Comparison of ENCODE assay signal across 8 cellular contexts in the genomic region with DNA sequence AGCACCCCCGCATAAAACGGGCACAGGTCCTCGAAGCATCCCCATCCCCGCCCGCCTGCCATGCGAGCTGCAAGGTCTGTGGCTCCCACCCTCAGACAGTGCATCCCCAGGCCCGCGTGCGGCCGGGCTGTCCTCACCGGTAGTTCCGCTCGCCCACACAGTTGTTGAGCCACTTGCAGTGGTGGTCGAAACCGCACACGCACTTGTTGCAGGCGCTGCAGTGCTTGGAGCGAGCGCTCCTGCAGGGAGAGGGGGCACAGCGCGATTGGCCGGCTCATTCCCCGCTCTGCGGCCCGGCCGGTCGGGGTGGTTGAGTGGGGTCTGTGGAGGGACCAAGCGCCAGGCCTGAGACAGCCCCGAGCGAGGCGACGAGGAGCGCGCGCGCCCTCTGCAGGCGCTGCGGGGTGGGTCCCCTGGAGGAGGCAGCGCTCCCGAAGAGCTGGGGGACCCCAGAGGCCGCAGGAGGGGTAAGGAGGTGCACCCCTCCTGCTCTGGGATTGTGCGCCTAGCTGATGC. TPM values are rescaled to one million over a fixed set of nuclear protein-coding genes. Genes with fewer than 3 reads are reported as not detected.
A peak's percentile ranks its signal among the peaks of the same experiment; 100 is the strongest.
DNase-seq lines count a peak whose midpoint lies in the region; ATAC-seq, FAIRE-seq and TF ChIP-seq lines count a peak whose summit lies in the region.

No MANE protein-coding gene starts in this region.

- H3K27me3 Mint-ChIP-seq in mesothelial cell of epicardium (ENCODE audit: low read depth): peaks cover 21% of the 10 kb centered on the region

- TF ChIP-seq CTCF in mesothelial cell of epicardium (IDR thresholded peaks at IDR 0.05; ENCODE audit: unreplicated experiment): peak; percentile 70
- peak; percentile 40 to 87 (median 57) for TF ChIP-seq CTCF in thyroid gland (IDR thresholded peaks at IDR 0.05)

- H3K4me3 ChIP-seq in thyroid gland (replicated peaks in 1 of 3): no peak overlapping the region

- H3K27ac Mint-ChIP-seq in mesothelial cell of epicardium: no peak overlapping the region

- 17 to 74% methylated on average over 7 to 9 of the region's 42 CpGs for WGBS in thyroid gland, 2 donors

- H3K9me3 ChIP-seq in thyroid gland: no peaks in the 10 kb centered on the region

- H3K4me3 Mint-ChIP-seq in mesothelial cell of epicardium: no peak overlapping the region

- peaks cover 23% of the 10 kb centered on the region for H3K4me1 Mint-ChIP-seq in mesothelial cell of epicardium

- H3K27ac ChIP-seq in thyroid gland: no peak overlapping the region

- no peaks in the 10 kb centered on the region for H3K27me3 ChIP-seq in thyroid gland

- H3K9me3 Mint-ChIP-seq in mesothelial cell of epicardium: no peaks in the 10 kb centered on the region

- no peaks in the 10 kb centered on the region for H3K36me3 Mint-ChIP-seq in mesothelial cell of epicardium

- intact Hi-C loops in thyroid gland (cut with DNase I): no loop called here

- H3K36me3 ChIP-seq in thyroid gland: no peaks in the 10 kb centered on the region

- TF ChIP-seq POLR2A in thyroid gland (IDR thresholded peaks at IDR 0.05): no peak

- FAIRE-seq in GM18507 (lab: Jason Lieb, UNC): no peak

- DNase-seq in GM18507 (ENCODE audit: extremely low spot score, insufficient read length, low read depth) (peak; percentile 58), ecto neural progenitor cell (ENCODE audit: low spot score) (peak; percentile 89), mesothelial cell of epicardium (ENCODE audit: low spot score in 2 of 2, unreplicated experiment in 2 of 2) (peak; percentile 46 to 81), thyroid gland (peak in 1 of 2 donors; percentile 53), NCI-H2171 treated with DMSO at 0.1 percent for 48 hours (lab: John Stamatoyannopoulos, UW) (no peak), pons (ENCODE audit: low spot score) (no peak)

- peaks cover 15 to 53% of the 10 kb centered on the region in 2 donors for H3K4me1 ChIP-seq in thyroid gland

- peak; percentile 75 to 76 for ATAC-seq in activated CD4-positive, CD25-positive, alpha-beta regulatory T cell treated with anti-CD3 and anti-CD28 coated beads, Interleukin-2, amount 50 U/mL, for 24 hours
- no peak for ATAC-seq in HG02623 (IDR thresholded peaks at IDR 0.05; ENCODE audit: unreplicated experiment)

RNA-seq across cellular contexts. Expression of a gene that starts 6.0 kb away (rescaled TPM):
- total RNA-seq in mesothelial cell of epicardium (5.5 to 6.2 TPM (median 5.7 TPM) in 3 replicates), thyroid gland (1 to 10 TPM in 2 of 4 donors, under 1 TPM in 2; 0.54 to 2.3 (median 1.5) TPM)

RNA-seq across cellular contexts. Expression of a gene that starts 17.0 kb away (rescaled TPM):
- total RNA-seq in mesothelial cell of epicardium (14.5 to 16.7 TPM (median 15.4 TPM) in 3 replicates), thyroid gland (10 to 100 TPM; 33.3 to 63.8 (median 50.9) TPM)

RNA-seq across cellular contexts. Expression of a gene that starts 31.6 kb away (rescaled TPM):
- total RNA-seq in mesothelial cell of epicardium (3.0 to 4.1 TPM (median 3.7 TPM) in 3 replicates), thyroid gland (10 to 100 TPM in 2 of 4 donors, 1 to 10 TPM in 2; 4.6 to 11.9 (median 9.0) TPM)

Comparison
In these comparisons a context has a peak if more than half of its experiments do, and no peak if none do; other contexts are left out.
1. DNase-seq: peak in GM18507 (single experiment), ecto neural progenitor cell (single experiment) and mesothelial cell of epicardium (2 of 2); none in NCI-H2171 treated with DMSO at 0.1 percent for 48 hours (single experiment) and pons (single experiment).